In genomic region chr17:82037889-82038195, GRCh38 we compare ENCODE assay signal across 8 cellular contexts. TPM values are rescaled to one million over a fixed set of nuclear protein-coding genes. Genes with fewer than 3 reads are reported as not detected.
A peak's percentile ranks its signal among the peaks of the same experiment; 100 is the strongest.
DNase-seq lines count a peak whose midpoint lies in the region; ATAC-seq and TF ChIP-seq lines count a peak whose summit lies in the region.

No MANE protein-coding gene starts in this region.

- H3K4me3 Mint-ChIP-seq in CD4-positive, alpha-beta T cell = peak overlapping the region; percentile 96
- H3K4me3 Mint-ChIP-seq in osteocyte (ENCODE audit: unreplicated experiment) = peak overlapping the region; percentile 73

- no peaks in the 10 kb centered on the region for H3K9me3 Mint-ChIP-seq in CD4-positive, alpha-beta T cell
- H3K9me3 Mint-ChIP-seq in osteocyte (ENCODE audit: unreplicated experiment) = no peaks in the 10 kb centered on the region

- H3K4me2 ChIP-seq in OCI-LY1 (ENCODE audit: low read length) = peak overlapping the region; percentile 85

- H3K4me1 Mint-ChIP-seq in CD4-positive, alpha-beta T cell (ENCODE audit: low read depth) = peaks cover 25% of the 10 kb centered on the region
- peaks cover 17% of the 10 kb centered on the region for H3K4me1 Mint-ChIP-seq in osteocyte (ENCODE audit: unreplicated experiment)

- H3K27me3 ChIP-seq in CD4-positive, alpha-beta T cell (ENCODE audit: control insufficient read depth, insufficient read depth, low read length) = no peaks in the 10 kb centered on the region
- H3K27me3 ChIP-seq in OCI-LY1 (ENCODE audit: insufficient read depth, low read length) (no peaks in the 10 kb centered on the region), endocrine pancreas (ENCODE audit: control insufficient read depth, insufficient read depth, low read length) (no peaks in the 10 kb centered on the region)

- H3K9me2 ChIP-seq in OCI-LY1 (ENCODE audit: low read depth, low read length) = no peaks in the 10 kb centered on the region

- no peak for TF ChIP-seq CTCF in CD4-positive, alpha-beta T cell (IDR thresholded peaks at IDR 0.05)
- TF ChIP-seq CTCF in OCI-LY1 (IDR thresholded peaks at IDR 0.05; ENCODE audit: low read length) (no peak), osteocyte (IDR thresholded peaks at IDR 0.05) (no peak)

- POLR2A ChIA-PET in CD4-positive, alpha-beta T cell (lab: Charles Lee) = interaction anchor here (0.6 to 1.7 kb wide), 29 partner anchors 11 to 335 kb away, joined by 3 to 27 read pairs (median 4); partner anchors contain the start of genes ASPSCR1, CENPX, FASN and GPS1

- no peaks in the 10 kb centered on the region for H3K79me2 ChIP-seq in OCI-LY1 (ENCODE audit: insufficient read depth, low read length)

- intact Hi-C loops in CD4-positive, alpha-beta T cell (cut with DNase I, micrococcal nuclease) = loop anchor here (1.0 to 10.0 kb wide), 7 partner anchors 15 to 517 kb away; partner anchors contain the start of genes HEXD (in 2 of the 2), OGFOD3 (in 2 of the 2) and LRRC45 (in 1 of the 2)

- peak overlapping the region; percentile 84 for H3K27ac Mint-ChIP-seq in CD4-positive, alpha-beta T cell
- H3K27ac Mint-ChIP-seq in osteocyte (ENCODE audit: unreplicated experiment) = peak overlapping the region; percentile 92

- H3K27ac ChIP-seq in CD4-positive, alpha-beta T cell (ENCODE audit: low read depth, low read length) = no peak overlapping the region
- H3K27ac ChIP-seq in OCI-LY1 (ENCODE audit: low read depth, low read length, poor library complexity, severe bottlenecking) = no peak overlapping the region

- no peaks in the 10 kb centered on the region for H3K27me3 Mint-ChIP-seq in CD4-positive, alpha-beta T cell
- no peaks in the 10 kb centered on the region for H3K27me3 Mint-ChIP-seq in osteocyte (ENCODE audit: unreplicated experiment)

- peak overlapping the region; percentile 50; the same call in 1 of the 2 replicates for H2AFZ ChIP-seq in OCI-LY1 (ENCODE audit: low read length)

- H3K36me3 Mint-ChIP-seq in CD4-positive, alpha-beta T cell (ENCODE audit: low read depth) = peaks cover 16% of the 10 kb centered on the region
- H3K36me3 Mint-ChIP-seq in osteocyte (ENCODE audit: unreplicated experiment) = no peaks in the 10 kb centered on the region

- H3K9ac ChIP-seq in OCI-LY1 (ENCODE audit: low read length) (peak overlapping the region; percentile 22; the same call in 1 of the 2 replicates), endocrine pancreas (ENCODE audit: control insufficient read depth, insufficient read depth, low read length) (peak overlapping the region; percentile 31)

- no peaks in the 10 kb centered on the region; the same call in 1 of the 2 replicates for H3F3A ChIP-seq in OCI-LY1 (ENCODE audit: insufficient read depth, low read length)

- DNase-seq in CD4-positive, alpha-beta T cell = no peak
- no peak for DNase-seq in osteocyte (ENCODE audit: extremely low spot score, unreplicated experiment)
- no peak for DNase-seq in EL
- no peak for DNase-seq in SW 1271 (lab: John Stamatoyannopoulos, UW)
- no peak for DNase-seq in RKO (ENCODE audit: low spot score)

- H3K4me3 ChIP-seq in OCI-LY1 (ENCODE audit: low read depth, low read length, poor library complexity, severe bottlenecking) (peak overlapping the region; percentile 80), endocrine pancreas (ENCODE audit: control insufficient read depth, insufficient read depth, low read length) (peak overlapping the region; percentile 77)

- no peak for ATAC-seq in CD4-positive, alpha-beta T cell (ENCODE audit: poor library complexity)
- ATAC-seq in GM21723 (IDR thresholded peaks at IDR 0.05; ENCODE audit: unreplicated experiment) = no peak

- no peaks in the 10 kb centered on the region for H3K9me3 ChIP-seq in CD4-positive, alpha-beta T cell (ENCODE audit: control insufficient read depth, low read length)
- H3K9me3 ChIP-seq in OCI-LY1 (ENCODE audit: low read length) = no peaks in the 10 kb centered on the region
- H3K9me3 ChIP-seq in endocrine pancreas (ENCODE audit: control insufficient read depth, low read length) = no peaks in the 10 kb centered on the region

- CTCF ChIA-PET in CD4-positive, alpha-beta T cell (lab: Charles Lee) = interaction anchor here (0.6 to 2.1 kb wide), 11 partner anchors 12 to 482 kb away, joined by 3 to 12 read pairs (median 3); partner anchors contain the start of genes CENPX, FASN, FOXK2 and GPS1

- H3K36me3 ChIP-seq in OCI-LY1 (ENCODE audit: insufficient read depth, low read length) (0 out of 2 replicates have a peak, but pooled peaks cover 6% of the 10 kb centered on the region), endocrine pancreas (ENCODE audit: control insufficient read depth, insufficient read depth, low read length) (no peaks in the 10 kb centered on the region)

- H4K20me1 ChIP-seq in OCI-LY1 (ENCODE audit: insufficient read depth, low read length) = no peaks in the 10 kb centered on the region

- H3K4me1 ChIP-seq in OCI-LY1 (ENCODE audit: insufficient read depth, low read length, severe bottlenecking) (peaks cover 20% of the 10 kb centered on the region), endocrine pancreas (ENCODE audit: control insufficient read depth, insufficient read depth, low read length) (no peaks in the 10 kb centered on the region)

RNA-seq across cellular contexts. Expression of gene DCXR, which starts 0.3 kb away (rescaled TPM):
- 100 to 1,000 TPM; 103 to 119 TPM for total RNA-seq in CD4-positive, alpha-beta T cell
- 69.0 and 71.0 TPM in 2 replicates for total RNA-seq in osteocyte

RNA-seq across cellular contexts. Expression of gene RAC3, which starts 6.4 kb away (rescaled TPM):
- total RNA-seq in CD4-positive, alpha-beta T cell = 1 to 10 TPM; 3.3 to 5.3 TPM
- total RNA-seq in osteocyte = 19.4 and 21.8 TPM in 2 replicates

RNA-seq across cellular contexts. Expression of gene RFNG, which starts 13.8 kb away (rescaled TPM):
- 10 to 100 TPM; 28.1 to 31.2 TPM for total RNA-seq in CD4-positive, alpha-beta T cell
- 37.3 and 41.0 TPM in 2 replicates for total RNA-seq in osteocyte

RNA-seq across cellular contexts. Expression of gene GPS1, which starts 13.9 kb away (rescaled TPM):
- 10 to 100 TPM; 64.6 to 69.3 TPM for total RNA-seq in CD4-positive, alpha-beta T cell
- 100 and 108 TPM in 2 replicates for total RNA-seq in osteocyte

RNA-seq across cellular contexts. Expression of gene LRRC45, which starts 14.7 kb away (rescaled TPM):
- 10 to 100 TPM; 17.7 to 17.9 TPM for total RNA-seq in CD4-positive, alpha-beta T cell
- 9.4 and 9.8 TPM in 2 replicates for total RNA-seq in osteocyte
